In genomic region chr10:72595436-72595835, GRCh38 we compare ENCODE assay signal across 8 cellular contexts.
"Had no signal": no experiment of that assay in that cellular context is flagged by ENCODE, and none has a peak within 500 bp of the region (broad histone marks: within the 10 kb centered on the region; RNA-seq: fewer than 3 reads in every experiment).

No MANE protein-coding gene starts in this region.

- DNase-seq: GDM1, GF-D8 had no signal

- H3K4me3 ChIP-seq: GM12878 had no signal

- FAIRE-seq: G401.6, GM12878, GM12891, GM12892, GM18507, GM19239 had no signal
